ENCODE assay signal across 11 cellular contexts in the genomic region with DNA sequence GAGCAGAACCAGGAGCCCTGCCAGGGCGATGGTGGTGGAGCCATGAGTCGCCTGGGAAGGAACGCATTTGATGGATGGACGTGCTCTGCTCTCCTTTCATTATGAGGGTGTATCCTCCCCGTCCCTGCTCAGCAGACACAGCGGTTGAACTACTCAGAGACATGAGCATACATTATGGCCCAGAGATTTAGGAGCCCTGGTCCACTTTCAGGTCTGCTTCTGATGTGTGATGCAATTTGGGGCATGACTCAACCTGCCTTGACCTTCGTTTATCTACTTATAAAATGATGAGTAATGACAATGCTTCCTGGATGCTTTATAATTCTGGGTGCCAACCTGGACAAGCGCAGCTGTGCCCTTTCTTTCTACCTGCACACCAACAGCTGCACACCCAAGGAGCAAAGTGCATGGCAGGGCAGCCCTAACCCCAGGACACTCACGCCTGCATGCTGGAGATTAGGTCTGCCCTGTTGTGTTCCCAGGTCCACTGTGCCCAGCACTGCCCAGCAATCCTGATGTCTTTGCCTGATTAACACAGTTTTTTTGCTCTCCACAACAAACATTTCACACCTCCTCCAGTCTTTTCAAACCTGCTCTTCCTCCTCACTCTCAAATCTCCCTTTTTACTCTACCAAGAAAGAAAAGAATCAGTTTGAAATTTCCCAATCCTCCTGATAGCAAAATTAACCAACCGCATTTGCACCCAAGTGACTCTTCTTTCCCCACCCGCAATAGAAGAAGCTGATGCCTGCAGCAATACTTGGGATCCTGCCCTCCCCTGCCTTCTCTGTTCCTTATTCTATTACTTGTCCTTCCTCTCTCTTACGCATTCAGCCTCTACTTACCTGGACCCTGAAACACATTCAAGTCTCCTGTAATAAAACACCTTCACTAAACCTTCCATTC.
DNase-seq lines count a peak whose midpoint lies in the region; ATAC-seq, FAIRE-seq and TF ChIP-seq lines count a peak whose summit lies in the region.
"Had no signal": no experiment of that assay in that cellular context is flagged by ENCODE, and none has a peak within 500 bp of the region (broad histone marks: within the 10 kb centered on the region; RNA-seq: fewer than 3 reads in every experiment).

No MANE protein-coding gene starts in this region.

- H3K36me3 Mint-ChIP-seq in nephron progenitor cell (ENCODE audit: low read depth) = peaks cover 4% of the 10 kb centered on the region
- peaks cover 74% of the 10 kb centered on the region for H3K36me3 Mint-ChIP-seq in activated CD4-positive, alpha-beta memory T cell treated with anti-CD3 and anti-CD28 coated beads for 36 hours

- H3K4me3 Mint-ChIP-seq in nephron progenitor cell = no peak overlapping the region
- H3K4me3 Mint-ChIP-seq in activated CD4-positive, alpha-beta memory T cell treated with anti-CD3 and anti-CD28 coated beads for 36 hours = no peak overlapping the region

- peaks cover 18% of the 10 kb centered on the region for H3K9me3 ChIP-seq in A549
- H3K9me3 ChIP-seq in ascending aorta = peaks cover 0 to 10% of the 10 kb centered on the region in 2 donors

- WGBS in A549 (ENCODE audit: missing lambda C conversion rate) = 49% methylated on average over 12 of the region's 12 CpGs

- no peak for FAIRE-seq in A549 (lab: Jason Lieb, UNC)

- no peak for TF ChIP-seq RAD21 in A549 (conservative IDR thresholded peaks at IDR 0.05 in 1 of 2, IDR thresholded peaks at IDR 0.05 in 1 of 2)

- H3K9me3 Mint-ChIP-seq in nephron progenitor cell = peaks cover 36% of the 10 kb centered on the region
- H3K9me3 Mint-ChIP-seq in activated CD4-positive, alpha-beta memory T cell treated with anti-CD3 and anti-CD28 coated beads for 36 hours = peaks cover 18% of the 10 kb centered on the region

- peaks cover 13% of the 10 kb centered on the region for H3K4me1 Mint-ChIP-seq in nephron progenitor cell
- H3K4me1 Mint-ChIP-seq in activated CD4-positive, alpha-beta memory T cell treated with anti-CD3 and anti-CD28 coated beads for 36 hours (ENCODE audit: low read depth) = no peaks in the 10 kb centered on the region

- TF ChIP-seq EP300 in A549 (IDR thresholded peaks at IDR 0.05) = peak in 1 of 2 experiments; percentile 36; a peak in 1 of 5 replicates

- H3K27me3 Mint-ChIP-seq in nephron progenitor cell (ENCODE audit: low read depth, poor library complexity) = no peaks in the 10 kb centered on the region
- no peaks in the 10 kb centered on the region for H3K27me3 Mint-ChIP-seq in activated CD4-positive, alpha-beta memory T cell treated with anti-CD3 and anti-CD28 coated beads for 36 hours

- no peaks in the 10 kb centered on the region for H3K36me3 ChIP-seq in ascending aorta

- H3K4me2 ChIP-seq in A549 = peak overlapping the region; percentile 56

- TF ChIP-seq CTCF in A549 (IDR thresholded peaks at IDR 0.05) (no peak), foreskin keratinocyte (conservative IDR thresholded peaks at IDR 0.05) (no peak), nephron progenitor cell (IDR thresholded peaks at IDR 0.05) (no peak), ascending aorta (IDR thresholded peaks at IDR 0.05) (no peak)

- no peak overlapping the region for H3K27ac Mint-ChIP-seq in nephron progenitor cell
- H3K27ac Mint-ChIP-seq in activated CD4-positive, alpha-beta memory T cell treated with anti-CD3 and anti-CD28 coated beads for 36 hours = no peak overlapping the region

- H3K27ac ChIP-seq in A549 (peak overlapping the region; percentile 75 to 88), foreskin keratinocyte (no peak overlapping the region), ascending aorta (no peak overlapping the region)

- DNase-seq in A549 (ENCODE audit: low read depth in 1 of 2, low spot score in 1 of 2) (peak; percentile 47 to 71), GM04503 (ENCODE audit: low read depth) (peak; percentile 14), RPMI8226 (peak; percentile 16), foreskin keratinocyte (peak; percentile 81 to 91), nephron progenitor cell (no peak), ascending aorta (ENCODE audit: low spot score in 2 of 2) (no peak)
- DNase-seq in activated CD4-positive, alpha-beta memory T cell treated with anti-CD3 and anti-CD28 coated beads for 36 hours = no peak
- DNase-seq: amygdala, NCI-H1694, T-helper 9 cell had no signal

- POLR2A ChIA-PET in A549 (lab: Yijun Ruan, JAX) = no interaction called here
- POLR2A ChIA-PET in activated CD4-positive, alpha-beta memory T cell treated with anti-CD3 and anti-CD28 coated beads for 36 hours (lab: Charles Lee) = no interaction called here

- H3K4me3 ChIP-seq in A549 = no peak overlapping the region
- no peak overlapping the region for H3K4me3 ChIP-seq in ascending aorta

- intact Hi-C loops in activated CD4-positive, alpha-beta memory T cell treated with anti-CD3 and anti-CD28 coated beads for 36 hours (cut with micrococcal nuclease) = no loop called here
- intact Hi-C loops in ascending aorta (cut with DNase I) = no loop called here

- H3K4me1 ChIP-seq in A549 (peaks cover 17% of the 10 kb centered on the region), foreskin keratinocyte (peaks cover 19% of the 10 kb centered on the region), ascending aorta (no peaks in the 10 kb centered on the region)

- no peak for TF ChIP-seq POLR2A in A549 (IDR thresholded peaks at IDR 0.05; ENCODE audit: low read length)

- CTCF ChIA-PET in A549 (lab: Yijun Ruan, JAX) = interaction anchor here (0.9 to 1.7 kb wide), 3 partner anchors 8 to 34 kb away, joined by 4 read pairs; no protein-coding TSS in a partner anchor
- CTCF ChIA-PET in activated CD4-positive, alpha-beta memory T cell treated with anti-CD3 and anti-CD28 coated beads for 36 hours (lab: Charles Lee) = no interaction called here

- ATAC-seq in A549 (peak; percentile 91 to 94), foreskin keratinocyte (peak; percentile 87), GM19328 (IDR thresholded peaks at IDR 0.05; ENCODE audit: unreplicated experiment) (no peak)

- H3K27me3 ChIP-seq in foreskin keratinocyte (no peaks in the 10 kb centered on the region), ascending aorta (no peaks in the 10 kb centered on the region)

TF ChIP-seq in A549, 52 proteins besides CTCF, POLR2A, EP300 and RAD21 (continues in another document):
- TF ChIP-seq, protein P1, sequence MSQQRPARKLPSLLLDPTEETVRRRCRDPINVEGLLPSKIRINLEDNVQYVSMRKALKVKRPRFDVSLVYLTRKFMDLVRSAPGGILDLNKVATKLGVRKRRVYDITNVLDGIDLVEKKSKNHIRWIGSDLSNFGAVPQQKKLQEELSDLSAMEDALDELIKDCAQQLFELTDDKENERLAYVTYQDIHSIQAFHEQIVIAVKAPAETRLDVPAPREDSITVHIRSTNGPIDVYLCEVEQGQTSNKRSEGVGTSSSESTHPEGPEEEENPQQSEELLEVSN (IDR thresholded peaks at IDR 0.05; ENCODE audit: borderline replicate concordance, low read depth) = no peak
- peak; percentile 40; the same call in 1 of the 2 replicates for TF ChIP-seq GATA3 (IDR thresholded peaks at IDR 0.05; ENCODE audit: borderline replicate concordance)
- TF ChIP-seq, protein P2, sequence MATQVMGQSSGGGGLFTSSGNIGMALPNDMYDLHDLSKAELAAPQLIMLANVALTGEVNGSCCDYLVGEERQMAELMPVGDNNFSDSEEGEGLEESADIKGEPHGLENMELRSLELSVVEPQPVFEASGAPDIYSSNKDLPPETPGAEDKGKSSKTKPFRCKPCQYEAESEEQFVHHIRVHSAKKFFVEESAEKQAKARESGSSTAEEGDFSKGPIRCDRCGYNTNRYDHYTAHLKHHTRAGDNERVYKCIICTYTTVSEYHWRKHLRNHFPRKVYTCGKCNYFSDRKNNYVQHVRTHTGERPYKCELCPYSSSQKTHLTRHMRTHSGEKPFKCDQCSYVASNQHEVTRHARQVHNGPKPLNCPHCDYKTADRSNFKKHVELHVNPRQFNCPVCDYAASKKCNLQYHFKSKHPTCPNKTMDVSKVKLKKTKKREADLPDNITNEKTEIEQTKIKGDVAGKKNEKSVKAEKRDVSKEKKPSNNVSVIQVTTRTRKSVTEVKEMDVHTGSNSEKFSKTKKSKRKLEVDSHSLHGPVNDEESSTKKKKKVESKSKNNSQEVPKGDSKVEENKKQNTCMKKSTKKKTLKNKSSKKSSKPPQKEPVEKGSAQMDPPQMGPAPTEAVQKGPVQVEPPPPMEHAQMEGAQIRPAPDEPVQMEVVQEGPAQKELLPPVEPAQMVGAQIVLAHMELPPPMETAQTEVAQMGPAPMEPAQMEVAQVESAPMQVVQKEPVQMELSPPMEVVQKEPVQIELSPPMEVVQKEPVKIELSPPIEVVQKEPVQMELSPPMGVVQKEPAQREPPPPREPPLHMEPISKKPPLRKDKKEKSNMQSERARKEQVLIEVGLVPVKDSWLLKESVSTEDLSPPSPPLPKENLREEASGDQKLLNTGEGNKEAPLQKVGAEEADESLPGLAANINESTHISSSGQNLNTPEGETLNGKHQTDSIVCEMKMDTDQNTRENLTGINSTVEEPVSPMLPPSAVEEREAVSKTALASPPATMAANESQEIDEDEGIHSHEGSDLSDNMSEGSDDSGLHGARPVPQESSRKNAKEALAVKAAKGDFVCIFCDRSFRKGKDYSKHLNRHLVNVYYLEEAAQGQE (IDR thresholded peaks at IDR 0.05) = no peak
- no peak for TF ChIP-seq NPAS2 (CRISPR knock-in tag; IDR thresholded peaks at IDR 0.05; ENCODE audit: borderline replicate concordance)
- no peak for TF ChIP-seq ZC3H11A (IDR thresholded peaks at IDR 0.05)
- TF ChIP-seq, protein P3, sequence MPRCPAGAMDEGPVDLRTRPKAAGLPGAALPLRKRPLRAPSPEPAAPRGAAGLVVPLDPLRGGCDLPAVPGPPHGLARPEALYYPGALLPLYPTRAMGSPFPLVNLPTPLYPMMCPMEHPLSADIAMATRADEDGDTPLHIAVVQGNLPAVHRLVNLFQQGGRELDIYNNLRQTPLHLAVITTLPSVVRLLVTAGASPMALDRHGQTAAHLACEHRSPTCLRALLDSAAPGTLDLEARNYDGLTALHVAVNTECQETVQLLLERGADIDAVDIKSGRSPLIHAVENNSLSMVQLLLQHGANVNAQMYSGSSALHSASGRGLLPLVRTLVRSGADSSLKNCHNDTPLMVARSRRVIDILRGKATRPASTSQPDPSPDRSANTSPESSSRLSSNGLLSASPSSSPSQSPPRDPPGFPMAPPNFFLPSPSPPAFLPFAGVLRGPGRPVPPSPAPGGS (IDR thresholded peaks at IDR 0.05) = no peak
- TF ChIP-seq HOXB5 (CRISPR knock-in tag; IDR thresholded peaks at IDR 0.05) = no peak
- TF ChIP-seq HEYL (CRISPR knock-in tag; IDR thresholded peaks at IDR 0.05) = no peak
- TF ChIP-seq EHF (CRISPR knock-in tag; IDR thresholded peaks at IDR 0.05) = no peak
- TF ChIP-seq, protein P4, sequence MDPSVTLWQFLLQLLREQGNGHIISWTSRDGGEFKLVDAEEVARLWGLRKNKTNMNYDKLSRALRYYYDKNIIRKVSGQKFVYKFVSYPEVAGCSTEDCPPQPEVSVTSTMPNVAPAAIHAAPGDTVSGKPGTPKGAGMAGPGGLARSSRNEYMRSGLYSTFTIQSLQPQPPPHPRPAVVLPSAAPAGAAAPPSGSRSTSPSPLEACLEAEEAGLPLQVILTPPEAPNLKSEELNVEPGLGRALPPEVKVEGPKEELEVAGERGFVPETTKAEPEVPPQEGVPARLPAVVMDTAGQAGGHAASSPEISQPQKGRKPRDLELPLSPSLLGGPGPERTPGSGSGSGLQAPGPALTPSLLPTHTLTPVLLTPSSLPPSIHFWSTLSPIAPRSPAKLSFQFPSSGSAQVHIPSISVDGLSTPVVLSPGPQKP (IDR thresholded peaks at IDR 0.05; ENCODE audit: low read depth, low read length) = no peak

Comparison
In these comparisons a context has a peak if more than half of its experiments do, and no peak if none do; other contexts are left out.
1. DNase-seq: peak in A549 (2 of 2), GM04503 (single experiment), RPMI8226 (single experiment) and foreskin keratinocyte (2 of 2); none in nephron progenitor cell (single experiment), activated CD4-positive, alpha-beta memory T cell treated with anti-CD3 and anti-CD28 coated beads for 36 hours (single experiment) and ascending aorta (0 of 2).
2. H3K27ac ChIP-seq: peak in A549 (2 of 2); none in foreskin keratinocyte (single experiment) and ascending aorta (0 of 2).